ENCODE assay signal across 2 cellular contexts in the genomic region with DNA sequence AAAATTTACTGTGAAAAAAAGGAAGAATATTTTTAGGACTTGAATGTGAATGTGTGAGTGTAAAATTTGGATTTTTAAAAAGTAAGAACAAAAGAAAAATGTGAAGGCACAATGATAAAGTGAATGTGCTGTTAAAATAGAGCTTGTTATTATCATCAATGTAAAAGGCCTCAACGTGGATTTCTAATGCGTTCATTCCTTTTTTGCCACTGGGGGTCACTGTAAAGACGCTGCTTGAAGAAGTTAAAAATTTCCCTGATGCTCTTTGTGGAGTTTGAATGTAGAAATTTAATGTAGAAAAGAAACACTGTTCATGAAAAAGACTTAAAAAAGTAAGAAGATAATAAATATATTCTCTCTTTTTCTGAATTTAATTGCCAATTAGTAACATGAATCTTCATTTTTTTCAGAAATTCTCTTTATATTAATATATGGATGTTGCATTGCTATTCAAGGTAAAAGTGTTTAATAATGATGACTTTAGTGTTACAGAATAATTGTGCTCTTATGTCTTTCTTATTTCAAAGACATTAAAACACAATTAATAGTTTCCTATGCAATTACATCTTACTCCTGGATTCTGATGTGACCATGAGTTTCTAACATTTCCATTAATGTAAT.
TF ChIP-seq lines count a peak whose summit lies in the region.

No MANE protein-coding gene starts in this region.

TF ChIP-seq in HCT116, 20 proteins besides CTCF, POLR2A, EP300 and RAD21:
- TF ChIP-seq EGR1 (IDR thresholded peaks at IDR 0.05; ENCODE audit: low read depth), result no peak
TF ChIP-seq in HCT116: peak in this region for 0.

TF ChIP-seq in H1, 55 proteins besides CTCF, POLR2A, EP300 and RAD21:
- TF ChIP-seq RNF2 (IDR thresholded peaks at IDR 0.05; ENCODE audit: borderline replicate concordance, low read depth, low read length, missing control alignments, poor library complexity, severe bottlenecking), result no peak
- TF ChIP-seq CTBP2 (IDR thresholded peaks at IDR 0.05; ENCODE audit: borderline replicate concordance, insufficient read depth, insufficient read length, low read length), result no peak
- no peak for TF ChIP-seq HDAC2 (IDR thresholded peaks at IDR 0.05; ENCODE audit: borderline replicate concordance in 1 of 2, low read depth in 2 of 2, low read length in 2 of 2)
- TF ChIP-seq MAFK (IDR thresholded peaks at IDR 0.05; ENCODE audit: low read depth, low read length), result no peak
- no peak for TF ChIP-seq EGR1 (IDR thresholded peaks at IDR 0.05; ENCODE audit: borderline replicate concordance, low read depth, low read length)
- no peak for TF ChIP-seq RBBP5 (IDR thresholded peaks at IDR 0.05; ENCODE audit: borderline replicate concordance, low read depth, low read length)
- TF ChIP-seq SAP30 (IDR thresholded peaks at IDR 0.05; ENCODE audit: insufficient read depth, insufficient replicate concordance, low read length), result no peak
- TF ChIP-seq POLR2AphosphoS5 (IDR thresholded peaks at IDR 0.05; ENCODE audit: low read depth, low read length), result no peak
- no peak for TF ChIP-seq ASH2L (IDR thresholded peaks at IDR 0.05; ENCODE audit: low read length)
- TF ChIP-seq JUND (IDR thresholded peaks at IDR 0.05; ENCODE audit: low read length), result no peak
- TF ChIP-seq GABPA (IDR thresholded peaks at IDR 0.05; ENCODE audit: borderline replicate concordance, insufficient read depth, low read length), result no peak
- no peak for TF ChIP-seq SP1 (IDR thresholded peaks at IDR 0.05; ENCODE audit: low read depth, low read length)
- no peak for TF ChIP-seq TAF7 (optimal IDR thresholded peaks at IDR 0.05; ENCODE audit: borderline replicate concordance, low read depth, low read length)
- TF ChIP-seq KDM4A (IDR thresholded peaks at IDR 0.05; ENCODE audit: low read depth, low read length, severe bottlenecking), result no peak
- TF ChIP-seq NANOG (IDR thresholded peaks at IDR 0.05; ENCODE audit: insufficient read depth, low read depth, low read length, poor library complexity, severe bottlenecking), result no peak
- no peak for TF ChIP-seq HDAC6 (IDR thresholded peaks at IDR 0.05; ENCODE audit: low read depth, low read length)
- TF ChIP-seq SIRT6 (IDR thresholded peaks at IDR 0.05; ENCODE audit: low read length), result no peak
- TF ChIP-seq ZNF274 (IDR thresholded peaks at IDR 0.05; ENCODE audit: borderline replicate concordance, extremely low read depth, low read length), result no peak
